Comparison of ENCODE assay signal across 9 cellular contexts in the genomic region with DNA sequence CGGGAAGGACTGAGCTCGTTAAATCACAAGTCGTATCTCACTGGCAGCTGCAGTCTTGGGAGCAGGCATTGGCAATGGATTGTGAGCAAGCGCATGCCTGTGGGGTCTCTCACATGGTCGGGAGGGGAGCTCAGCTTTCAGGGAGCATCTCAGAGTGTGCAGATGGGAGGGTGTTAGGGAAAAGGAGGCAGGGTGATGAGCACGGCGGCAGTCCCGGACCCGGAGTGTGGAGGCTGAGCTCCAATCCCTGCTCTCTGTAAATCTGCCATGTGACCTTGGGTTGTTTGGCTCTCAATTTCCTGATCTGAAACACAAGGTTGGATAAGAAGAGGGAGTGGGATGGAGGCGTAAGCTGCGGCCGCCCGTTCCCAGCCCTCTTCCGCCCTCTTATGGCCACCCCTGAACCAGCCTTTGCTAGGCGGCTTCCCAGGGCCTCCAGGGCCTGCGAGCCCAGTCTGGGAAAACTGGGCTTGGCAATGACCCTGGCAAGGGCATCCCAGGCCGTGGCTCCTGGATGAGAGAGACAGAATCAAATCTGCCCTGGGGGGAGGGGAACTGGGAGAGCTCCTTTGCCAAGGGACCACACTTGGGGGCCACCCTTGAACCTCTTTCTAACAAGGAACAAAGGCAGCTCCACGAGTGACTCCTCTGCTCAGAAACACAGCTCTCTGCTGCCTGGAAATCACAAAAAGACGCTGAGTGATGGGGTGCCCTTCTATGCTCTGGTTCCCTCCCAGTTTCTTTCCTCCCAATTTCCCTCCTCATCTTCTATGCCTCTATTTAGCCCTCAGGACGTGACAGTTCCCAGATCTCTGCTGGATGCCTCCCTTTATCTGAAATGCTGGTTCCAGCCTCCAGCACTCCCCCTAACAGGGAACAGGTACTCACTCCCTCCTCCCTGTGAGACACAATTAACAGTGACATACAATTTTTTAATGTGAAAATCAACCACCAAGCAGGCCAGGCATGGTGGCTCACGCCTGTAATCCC. TPM values are rescaled to one million over a fixed set of nuclear protein-coding genes. Genes with fewer than 3 reads are reported as not detected.
DNase-seq lines count a peak whose midpoint lies in the region; ATAC-seq, FAIRE-seq and TF ChIP-seq lines count a peak whose summit lies in the region.
"Had no signal": no experiment of that assay in that cellular context is flagged by ENCODE, and none has a peak within 500 bp of the region (broad histone marks: within the 10 kb centered on the region; RNA-seq: fewer than 3 reads in every experiment).

No MANE protein-coding gene starts in this region.

- no peaks in the 10 kb centered on the region for H4K20me1 ChIP-seq in Karpas-422 (ENCODE audit: insufficient read depth, low read depth, low read length)

- peak overlapping the region; percentile 64 for H3K27ac Mint-ChIP-seq in HFFc6
- H3K27ac Mint-ChIP-seq: T-cell had no signal

- H3K4me3 ChIP-seq in NT2/D1 (ENCODE audit: insufficient read length, low read depth) (peak overlapping the region; percentile 9), small intestine (ENCODE audit: low read depth in 1 of 2, low read length in 2 of 2) (no peak overlapping the region), Karpas-422 (ENCODE audit: low read length) (no peak overlapping the region)

- H3K4me3 Mint-ChIP-seq in HFFc6, result peak overlapping the region; percentile 68
- H3K4me3 Mint-ChIP-seq: T-cell had no signal

- DNase-seq in COLO829 (ENCODE audit: low spot score), result peak; percentile 85
- DNase-seq in HFFc6, result peak; percentile 80
- peak; percentile 70 for DNase-seq in NT2/D1 (ENCODE audit: low read depth, low spot score)
- DNase-seq in cerebellar cortex (ENCODE audit: low spot score), result peak; percentile 89
- peak; percentile 37 for DNase-seq in small intestine
- DNase-seq in Karpas-422, result no peak

- peaks cover 46% of the 10 kb centered on the region for H3K4me1 Mint-ChIP-seq in HFFc6 (ENCODE audit: low read depth)

- peak; percentile 79 for FAIRE-seq in islet of Langerhans (lab: Jason Lieb, UNC)
- no peak for FAIRE-seq in small intestine (lab: Jason Lieb, UNC)

- 19 to 21% (median 20%) methylated on average over 21 of the region's 21 CpGs for WGBS in small intestine, 3 donors

- H3K9me3 Mint-ChIP-seq in HFFc6, result no peaks in the 10 kb centered on the region
- H3K9me3 Mint-ChIP-seq: T-cell had no signal

- peak; percentile 84 for TF ChIP-seq CTCF in HFFc6 (IDR thresholded peaks at IDR 0.05)

- H3K4me1 ChIP-seq in NT2/D1 (ENCODE audit: insufficient read depth, insufficient read length) (peaks cover 6% of the 10 kb centered on the region), small intestine (ENCODE audit: control insufficient read depth in 2 of 2, insufficient read depth in 1 of 2, low read depth in 1 of 2, low read length in 1 of 2) (no peaks in the 10 kb centered on the region), Karpas-422 (ENCODE audit: low read length) (no peaks in the 10 kb centered on the region)

- H3K9me3 ChIP-seq in NT2/D1 (ENCODE audit: insufficient read depth, low read length) (no peaks in the 10 kb centered on the region; the same call in 1 of the 2 replicates), small intestine (ENCODE audit: control insufficient read depth, low read depth) (no peaks in the 10 kb centered on the region), Karpas-422 (ENCODE audit: low read length) (no peaks in the 10 kb centered on the region)

- H3K4me2 ChIP-seq in Karpas-422 (ENCODE audit: low read depth, low read length, poor library complexity, severe bottlenecking), result no peak overlapping the region

- H3K9ac ChIP-seq in NT2/D1 (ENCODE audit: insufficient read length, low read depth) (peak overlapping the region; percentile 28), Karpas-422 (ENCODE audit: low read length) (no peak overlapping the region)

- ATAC-seq in HG03095 (IDR thresholded peaks at IDR 0.05; ENCODE audit: unreplicated experiment), result no peak
- ATAC-seq: T-cell had no signal

- H3K27me3 Mint-ChIP-seq in HFFc6 (ENCODE audit: insufficient read depth), result peaks cover 2% of the 10 kb centered on the region

- H3K27ac ChIP-seq in small intestine (ENCODE audit: low read depth in 1 of 2, low read length in 1 of 2) (no peak overlapping the region), Karpas-422 (ENCODE audit: low read length) (no peak overlapping the region)

- H3K27me3 ChIP-seq in NT2/D1 (ENCODE audit: insufficient read depth, insufficient read length), result no peaks in the 10 kb centered on the region
- H3K27me3 ChIP-seq in small intestine (ENCODE audit: control insufficient read depth in 2 of 2, insufficient read depth in 2 of 2, low read length in 2 of 2), result peaks cover 0 to 2% of the 10 kb centered on the region in 2 donors
- no peaks in the 10 kb centered on the region for H3K27me3 ChIP-seq in Karpas-422 (ENCODE audit: low read length)

- H3K9me2 ChIP-seq in Karpas-422 (replicated peaks; ENCODE audit: insufficient read depth, low read length), result no peaks in the 10 kb centered on the region

- no peaks in the 10 kb centered on the region for H3K36me3 ChIP-seq in NT2/D1 (ENCODE audit: insufficient read depth, insufficient read length, low read length)
- no peaks in the 10 kb centered on the region for H3K36me3 ChIP-seq in small intestine (ENCODE audit: control insufficient read depth in 2 of 2, insufficient read depth in 2 of 2, low read length in 2 of 2)
- H3K36me3 ChIP-seq in Karpas-422 (ENCODE audit: insufficient read depth, low read length), result no peaks in the 10 kb centered on the region

- no peaks in the 10 kb centered on the region for H3K36me3 Mint-ChIP-seq in HFFc6 (ENCODE audit: low read depth)
- H3K36me3 Mint-ChIP-seq: T-cell had no signal

- H2AFZ ChIP-seq in Karpas-422 (ENCODE audit: low read length), result no peak overlapping the region

- H3K79me2 ChIP-seq in Karpas-422 (ENCODE audit: low read length), result no peaks in the 10 kb centered on the region

RNA-seq across cellular contexts. Expression of a gene that starts 41.7 kb away (rescaled TPM):
- 10 to 100 TPM; 24.9 to 57.4 (median 27.6) TPM for total RNA-seq in HFFc6 (2021; fragmentation: NEBNext Ultra II Directional; extraction: Animal tissue kit (Norgen Biotek cat#: 25700))
- under 1 TPM in 2 of 3 donors, not detected in 1; 0.27 to 0.72 TPM for polyA plus RNA-seq in small intestine
- total RNA-seq in Karpas-422 (2014; rRNA removed; shearing (Covaris generic); ENCODE audit: low replicate concordance), result not detected in 2 replicates

Comparison
In these comparisons a context has a peak if more than half of its experiments do, and no peak if none do; other contexts are left out.
1. RNA of a gene that starts 41.7 kb away (total RNA-seq): 24.9 to 57.4 TPM in HFFc6; not detected in Karpas-422; every median in the first group is over 10 times any median in the second.